22 cellular contexts compared by ENCODE assay signal in the genomic region with DNA sequence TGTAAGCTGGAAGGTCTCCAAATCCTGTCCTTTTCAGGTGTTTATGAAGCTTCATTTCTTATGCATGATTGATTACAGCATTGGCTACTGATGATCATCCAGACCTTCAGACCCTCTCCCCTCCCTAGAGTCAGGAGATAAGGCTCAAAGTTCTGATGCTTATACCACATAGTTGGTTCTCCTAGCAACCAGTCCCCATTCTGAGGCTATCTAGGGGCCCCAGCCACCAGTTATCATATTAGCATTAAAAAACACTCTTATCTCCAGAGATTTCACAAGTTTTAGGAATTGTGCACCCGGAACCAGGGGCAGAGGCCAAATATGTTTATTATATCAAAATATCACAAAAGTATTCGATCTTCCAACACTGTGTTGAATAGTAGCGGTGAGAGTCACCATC.
"Had no signal": no experiment of that assay in that cellular context is flagged by ENCODE, and none has a peak within 500 bp of the region (broad histone marks: within the 10 kb centered on the region; RNA-seq: fewer than 3 reads in every experiment).

No MANE protein-coding gene starts in this region.

- DNase-seq: Karpas-422, KG1, MG63, NCI-H1092 treated with DMSO at 0.1 percent for 48 hours, NCI-H1436, NCI-H187, NCI-H2029, NCI-H2081 treated with DMSO at 0.1 percent for 48 hours, NCI-H2227 treated with DMSO at 0.1 percent for 48 hours, NCI-H446, NCI-H510A, NCI-H524 treated with DMSO at 0.1 percent for 48 hours, NCI-H69, NCI-H774, PC-3, SHP77, SK-N-SH, SW 1271 had no signal

- H3K9ac ChIP-seq: SK-N-SH had no signal

- H3K36me3 ChIP-seq: MG63 had no signal

- H3K4me3 ChIP-seq: MG63 had no signal

- ATAC-seq: Panc1, PC-3 had no signal

- H3K4me2 ChIP-seq: SK-N-SH had no signal

- H3K9me3 ChIP-seq: MG63, SK-N-SH had no signal

- H3K27me3 ChIP-seq: MG63 had no signal

- H3K27ac ChIP-seq: HL-60, RWPE1 had no signal

- FAIRE-seq: HTR-8/SVneo had no signal
